9 cellular contexts compared by ENCODE assay signal in genomic region chr11:18802381-18803257, GRCh38. TPM values are rescaled to one million over a fixed set of nuclear protein-coding genes. Genes with fewer than 3 reads are reported as not detected.
DNase-seq lines count a peak whose midpoint lies in the region; ATAC-seq and TF ChIP-seq lines count a peak whose summit lies in the region.
"Had no signal": no experiment of that assay in that cellular context is flagged by ENCODE, and none has a peak within 500 bp of the region (broad histone marks: within the 10 kb centered on the region; RNA-seq: fewer than 3 reads in every experiment).

No MANE protein-coding gene starts in this region.

- no peak overlapping the region for H3K4me2 ChIP-seq in GM23338
- H3K4me2 ChIP-seq in parathyroid adenoma (ENCODE audit: low read length) = no peak overlapping the region

- no peaks in the 10 kb centered on the region for H3K9me3 Mint-ChIP-seq in Calu3 (ENCODE audit: low read depth, unreplicated experiment)
- no peaks in the 10 kb centered on the region for H3K9me3 Mint-ChIP-seq in GM23338
- H3K9me3 Mint-ChIP-seq in activated CD4-positive, alpha-beta T cell treated with anti-CD3 and anti-CD28 coated beads, Interleukin-2, amount 10 ng/mL, durations not matched to agents 7 days and 5 days = no peaks in the 10 kb centered on the region
- no peaks in the 10 kb centered on the region for H3K9me3 Mint-ChIP-seq in T-helper 2 cell treated with Interferon-gamma antibody and Interleukin-4, amounts not matched to agents 5 μg/mL and 100 μg/mL, for 36 hours

- H3K27ac ChIP-seq in GM23338 (ENCODE audit: low read depth) (no peak overlapping the region), parathyroid adenoma (no peak overlapping the region)

- no peak overlapping the region for H3K9ac ChIP-seq in parathyroid adenoma

- H3K36me3 ChIP-seq in GM23338 (ENCODE audit: insufficient read depth) (no peaks in the 10 kb centered on the region), parathyroid adenoma (ENCODE audit: control insufficient read depth, insufficient read depth, low read length) (no peaks in the 10 kb centered on the region)

- H3K27me3 ChIP-seq in GM23338 (ENCODE audit: insufficient read depth) (no peaks in the 10 kb centered on the region), parathyroid adenoma (ENCODE audit: control insufficient read depth, insufficient read depth, low read length) (no peaks in the 10 kb centered on the region)

- 0 out of 2 replicates have a peak, but pooled peaks cover 3% of the 10 kb centered on the region for H4K20me1 ChIP-seq in GM23338 (replicated peaks; ENCODE audit: insufficient read depth)

- no TSS peak for BruUV-seq in Calu3 (replicated peaks; lab: Mats Ljungman, UMichigan)

- H3K27ac Mint-ChIP-seq in Calu3 (ENCODE audit: unreplicated experiment) (no peak overlapping the region), GM23338 (no peak overlapping the region)
- H3K27ac Mint-ChIP-seq in activated CD4-positive, alpha-beta T cell treated with anti-CD3 and anti-CD28 coated beads, Interleukin-2, amount 10 ng/mL, durations not matched to agents 7 days and 5 days = no peak overlapping the region
- H3K27ac Mint-ChIP-seq in T-helper 2 cell treated with Interferon-gamma antibody and Interleukin-4, amounts not matched to agents 5 μg/mL and 100 μg/mL, for 36 hours = no peak overlapping the region

- no peaks in the 10 kb centered on the region for H3F3A ChIP-seq in GM23338 (replicated peaks; ENCODE audit: low read depth)

- no peak overlapping the region for H3K4me3 Mint-ChIP-seq in Calu3 (ENCODE audit: low read depth, unreplicated experiment)
- H3K4me3 Mint-ChIP-seq in GM23338 = no peak overlapping the region
- H3K4me3 Mint-ChIP-seq in activated CD4-positive, alpha-beta T cell treated with anti-CD3 and anti-CD28 coated beads, Interleukin-2, amount 10 ng/mL, durations not matched to agents 7 days and 5 days = no peak overlapping the region
- H3K4me3 Mint-ChIP-seq in T-helper 2 cell treated with Interferon-gamma antibody and Interleukin-4, amounts not matched to agents 5 μg/mL and 100 μg/mL, for 36 hours = no peak overlapping the region

- H2AFZ ChIP-seq in GM23338 (no peak overlapping the region), parathyroid adenoma (no peak overlapping the region)

- H3K27me3 Mint-ChIP-seq in Calu3 (ENCODE audit: unreplicated experiment) (peaks cover 97% of the 10 kb centered on the region), GM23338 (ENCODE audit: insufficient read depth, low read depth, poor library complexity) (peaks cover 3% of the 10 kb centered on the region)
- peaks cover 31% of the 10 kb centered on the region for H3K27me3 Mint-ChIP-seq in activated CD4-positive, alpha-beta T cell treated with anti-CD3 and anti-CD28 coated beads, Interleukin-2, amount 10 ng/mL, durations not matched to agents 7 days and 5 days
- H3K27me3 Mint-ChIP-seq in T-helper 2 cell treated with Interferon-gamma antibody and Interleukin-4, amounts not matched to agents 5 μg/mL and 100 μg/mL, for 36 hours (ENCODE audit: low read depth) = peaks cover 38% of the 10 kb centered on the region

- POLR2A ChIA-PET in activated CD4-positive, alpha-beta T cell treated with anti-CD3 and anti-CD28 coated beads, Interleukin-2, amount 10 ng/mL, durations not matched to agents 7 days and 5 days (lab: Charles Lee) = no interaction called here

- CTCF ChIA-PET in Calu3 (lab: Charles Lee) = no interaction called here
- CTCF ChIA-PET in activated CD4-positive, alpha-beta T cell treated with anti-CD3 and anti-CD28 coated beads, Interleukin-2, amount 10 ng/mL, durations not matched to agents 7 days and 5 days (lab: Charles Lee) = interaction anchor here (0.5 to 1.3 kb wide), 3 partner anchors 10 to 1704 kb away, joined by 3 to 6 read pairs (median 3); no protein-coding TSS in a partner anchor

- peak; percentile 24 for TF ChIP-seq CTCF in Calu3 (IDR thresholded peaks at IDR 0.05; ENCODE audit: unreplicated experiment)
- peak; percentile 78 to 80 for TF ChIP-seq CTCF in GM23338 (conservative IDR thresholded peaks at IDR 0.05; ENCODE audit: low read depth in 2 of 2)
- peak; percentile 55 for TF ChIP-seq CTCF in fibroblast of villous mesenchyme (IDR thresholded peaks at IDR 0.05; ENCODE audit: insufficient read depth, low read depth, low read length)
- peak; percentile 32 for TF ChIP-seq CTCF in parathyroid adenoma (IDR thresholded peaks at IDR 0.05)

- no peaks in the 10 kb centered on the region for H3K9me2 ChIP-seq in GM23338 (ENCODE audit: insufficient read depth)

- H3K4me1 ChIP-seq in GM23338 (ENCODE audit: insufficient read depth) (no peaks in the 10 kb centered on the region), parathyroid adenoma (no peaks in the 10 kb centered on the region)

- peak; percentile 85 for ATAC-seq in GM23338
- no peak for ATAC-seq in HG03196 (IDR thresholded peaks at IDR 0.05; ENCODE audit: unreplicated experiment)

- H3K9me3 ChIP-seq in parathyroid adenoma (ENCODE audit: control insufficient read depth, low read length) = no peaks in the 10 kb centered on the region

- H3K4me3 ChIP-seq in GM23338 (no peak overlapping the region), fibroblast of villous mesenchyme (ENCODE audit: low read depth, low read length) (no peak overlapping the region), parathyroid adenoma (ENCODE audit: low read depth, low read length) (no peak overlapping the region)

- intact Hi-C loops in Calu3 (cut with micrococcal nuclease; ENCODE audit: unreplicated experiment) = loop anchor here (1.0 kb wide), 1 partner anchor 27 kb away; no protein-coding TSS in a partner anchor

- H3K4me1 Mint-ChIP-seq in Calu3 (ENCODE audit: low read depth, unreplicated experiment) (no peaks in the 10 kb centered on the region), GM23338 (peaks cover 3% of the 10 kb centered on the region; the same call in 2 of the 3 replicates)
- H3K4me1 Mint-ChIP-seq in activated CD4-positive, alpha-beta T cell treated with anti-CD3 and anti-CD28 coated beads, Interleukin-2, amount 10 ng/mL, durations not matched to agents 7 days and 5 days = no peaks in the 10 kb centered on the region
- peaks cover 2% of the 10 kb centered on the region for H3K4me1 Mint-ChIP-seq in T-helper 2 cell treated with Interferon-gamma antibody and Interleukin-4, amounts not matched to agents 5 μg/mL and 100 μg/mL, for 36 hours (ENCODE audit: low read depth)

- DNase-seq in Calu3 (peak; percentile 65), GM23338 (ENCODE audit: low spot score) (peak; percentile 93), NCI-H2227 (lab: John Stamatoyannopoulos, UW; ENCODE audit: unreplicated experiment) (peak; percentile 79), fibroblast of villous mesenchyme (ENCODE audit: low read depth) (peak; percentile 71)
- peak; percentile 49 for DNase-seq in activated CD4-positive, alpha-beta T cell treated with anti-CD3 and anti-CD28 coated beads, Interleukin-2, amount 10 ng/mL, durations not matched to agents 7 days and 5 days
- no peak for DNase-seq in T-helper 2 cell treated with Interferon-gamma antibody and Interleukin-4, amounts not matched to agents 5 μg/mL and 100 μg/mL, for 36 hours (ENCODE audit: low spot score)

- H3K79me2 ChIP-seq in GM23338 (replicated peaks; ENCODE audit: insufficient read depth) (no peaks in the 10 kb centered on the region), parathyroid adenoma (no peaks in the 10 kb centered on the region)

- H3K36me3 Mint-ChIP-seq in Calu3 (ENCODE audit: insufficient read depth, unreplicated experiment) (no peaks in the 10 kb centered on the region), GM23338 (ENCODE audit: low read depth) (no peaks in the 10 kb centered on the region)
- H3K36me3 Mint-ChIP-seq in activated CD4-positive, alpha-beta T cell treated with anti-CD3 and anti-CD28 coated beads, Interleukin-2, amount 10 ng/mL, durations not matched to agents 7 days and 5 days (ENCODE audit: low read depth) = no peaks in the 10 kb centered on the region
- no peaks in the 10 kb centered on the region for H3K36me3 Mint-ChIP-seq in T-helper 2 cell treated with Interferon-gamma antibody and Interleukin-4, amounts not matched to agents 5 μg/mL and 100 μg/mL, for 36 hours (ENCODE audit: low read depth)

TF ChIP-seq in GM23338, 12 proteins besides CTCF, POLR2A, EP300 and RAD21:
- TF ChIP-seq POLR2AphosphoS5 (IDR thresholded peaks at IDR 0.05; ENCODE audit: low read depth) (no peak), CREB1 (CRISPR knock-in tag; IDR thresholded peaks at IDR 0.05; ENCODE audit: low read depth) (peak; percentile 79)

RNA-seq across cellular contexts. Expression of gene PTPN5, which starts 11.0 kb away (rescaled TPM):
- not detected in 2 replicates for total RNA-seq in Calu3 (2022)
- 4.9 and 5.7 TPM in 2 replicates for total RNA-seq in GM23338 (2014; rRNA removed; shearing (Covaris generic))
- polyA plus RNA-seq in GM23338 (2016; fragmentation: Nextera tagmentation; extraction: Ambion mirVana) = 3.6 and 3.7 TPM in 2 replicates
- total RNA-seq in activated CD4-positive, alpha-beta T cell treated with anti-CD3 and anti-CD28 coated beads, Interleukin-2, amount 10 ng/mL, durations not matched to agents 7 days and 5 days = not detected
- total RNA-seq in fibroblast of villous mesenchyme = not detected in 2 replicates
- total RNA-seq: T-helper 2 cell treated with Interferon-gamma antibody and Interleukin-4, amounts not matched to agents 100 ng/mL and 5 ng/mL, for 36 hours had no signal

Comparison
In these comparisons a context has a peak if more than half of its experiments do, and no peak if none do; other contexts are left out.
1. CTCF ChIP-seq: peak in every context shown above with its lines; median percentile 79 in GM23338; 55 in fibroblast of villous mesenchyme; 32 in parathyroid adenoma; 24 in Calu3.